In the genomic region with DNA sequence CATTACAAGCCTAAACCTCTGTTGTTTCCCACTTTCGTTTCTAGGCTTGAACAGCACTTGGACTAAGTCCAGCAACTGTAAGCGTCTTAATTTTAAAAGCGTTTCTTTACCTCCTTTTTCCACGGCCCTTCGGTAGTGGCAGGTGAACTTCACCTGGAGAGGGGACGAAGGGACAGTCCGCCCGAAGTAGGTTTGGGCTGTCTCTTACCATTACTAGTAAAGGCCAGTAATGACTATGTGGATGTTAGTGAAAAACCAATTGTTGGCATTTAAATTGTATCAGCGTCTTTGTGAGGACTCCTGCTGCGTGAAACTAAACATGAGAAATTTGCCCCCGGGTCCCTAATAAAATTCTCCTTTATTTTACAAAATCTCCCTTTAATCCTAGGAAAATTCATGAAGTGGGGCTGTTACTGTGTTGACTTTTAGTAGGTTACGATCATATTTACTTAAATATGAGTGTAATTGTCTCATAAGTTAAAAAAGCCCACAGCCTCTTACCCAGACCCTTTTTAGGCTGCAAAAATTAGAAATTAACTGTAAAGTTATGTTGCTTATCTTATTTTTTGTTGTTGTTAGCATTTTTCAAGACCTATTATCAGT, we compare ENCODE assay signal across 8 cellular contexts. TPM values are rescaled to one million over a fixed set of nuclear protein-coding genes. Genes with fewer than 3 reads are reported as not detected.
DNase-seq lines count a peak whose midpoint lies in the region; ATAC-seq and TF ChIP-seq lines count a peak whose summit lies in the region.

No MANE protein-coding gene starts in this region.

- H3K4me1 Mint-ChIP-seq in activated CD8-positive, alpha-beta T cell treated with anti-CD3 and anti-CD28 coated beads, Interleukin-2, amount 10 ng/mL, durations not matched to agents 7 days and 5 days (ENCODE audit: low read depth), result peaks cover 46% of the 10 kb centered on the region

- H3K9me3 ChIP-seq in HAP-1, result no peaks in the 10 kb centered on the region

- H3K36me3 ChIP-seq in HAP-1 (replicated peaks), result no peaks in the 10 kb centered on the region

- H3K27me3 Mint-ChIP-seq in activated CD8-positive, alpha-beta T cell treated with anti-CD3 and anti-CD28 coated beads, Interleukin-2, amount 10 ng/mL, durations not matched to agents 7 days and 5 days (ENCODE audit: low read depth), result no peaks in the 10 kb centered on the region

- peak; percentile 53 for DNase-seq in ACHN
- DNase-seq in HAP-1 (ENCODE audit: low spot score in 2 of 2), result peak; percentile 27 to 68
- DNase-seq in activated CD8-positive, alpha-beta T cell treated with anti-CD3 and anti-CD28 coated beads, Interleukin-2, amount 10 ng/mL, durations not matched to agents 7 days and 5 days, result no peak
- no peak for DNase-seq in left ventricle myocardium superior
- no peak for DNase-seq in skeletal muscle cell (ENCODE audit: low read depth)
- DNase-seq in GM13976 (ENCODE audit: low spot score), result no peak
- DNase-seq in SW480 (ENCODE audit: low spot score), result no peak

- CTCF ChIA-PET in activated CD8-positive, alpha-beta T cell treated with anti-CD3 and anti-CD28 coated beads, Interleukin-2, amount 10 ng/mL, durations not matched to agents 7 days and 5 days (lab: Charles Lee), result interaction anchor here (1.0 to 5.8 kb wide), 14 partner anchors 12 to 346 kb away, joined by 3 to 53 read pairs (median 10); a partner anchor contains a TSS

- no peak for ATAC-seq in activated CD8-positive, alpha-beta T cell treated with anti-CD3 and anti-CD28 coated beads, Interleukin-2, amount 10 ng/mL, durations not matched to agents 7 days and 5 days
- ATAC-seq in left ventricle myocardium superior, result peak; percentile 0
- ATAC-seq in GM21786 (IDR thresholded peaks at IDR 0.05; ENCODE audit: unreplicated experiment), result no peak

- peaks cover 29% of the 10 kb centered on the region for H3K4me1 ChIP-seq in HAP-1

- H3K36me3 Mint-ChIP-seq in activated CD8-positive, alpha-beta T cell treated with anti-CD3 and anti-CD28 coated beads, Interleukin-2, amount 10 ng/mL, durations not matched to agents 7 days and 5 days (ENCODE audit: low read depth), result peaks cover 33% of the 10 kb centered on the region

- TF ChIP-seq CTCF in GM13976 (IDR thresholded peaks at IDR 0.05; ENCODE audit: borderline replicate concordance, control extremely low read depth, extremely low read depth, insufficient read depth, missing control alignments), result no peak

- H3K27ac Mint-ChIP-seq in activated CD8-positive, alpha-beta T cell treated with anti-CD3 and anti-CD28 coated beads, Interleukin-2, amount 10 ng/mL, durations not matched to agents 7 days and 5 days, result peak overlapping the region; percentile 89

- peak overlapping the region; percentile 94 for H3K4me3 Mint-ChIP-seq in activated CD8-positive, alpha-beta T cell treated with anti-CD3 and anti-CD28 coated beads, Interleukin-2, amount 10 ng/mL, durations not matched to agents 7 days and 5 days

- in situ Hi-C loops in ACHN (cut with HindIII; ENCODE audit: low pct_ligation_motif_present, low pct_unique_long_range_greater_than_20kb, low sequenced_read_pairs), result no loop called here
- in situ Hi-C loops in HAP-1 (cut with MboI; ENCODE audit: low sequenced_read_pairs), result loop anchor here (10.0 kb wide), 1 partner anchor 109 kb away; no protein-coding TSS in a partner anchor
- in situ Hi-C loops in GM13976 (cut with MboI; ENCODE audit: low sequenced_read_pairs, unreplicated experiment), result no loop called here

- POLR2A ChIA-PET in activated CD8-positive, alpha-beta T cell treated with anti-CD3 and anti-CD28 coated beads, Interleukin-2, amount 10 ng/mL, durations not matched to agents 7 days and 5 days (lab: Charles Lee), result interaction anchor here (1.0 to 2.4 kb wide), 6 partner anchors 48 to 107 kb away, joined by 3 to 27 read pairs (median 4); no protein-coding TSS in a partner anchor

- H3K27me3 ChIP-seq in HAP-1 (ENCODE audit: low read depth), result no peaks in the 10 kb centered on the region

- H3K9me3 Mint-ChIP-seq in activated CD8-positive, alpha-beta T cell treated with anti-CD3 and anti-CD28 coated beads, Interleukin-2, amount 10 ng/mL, durations not matched to agents 7 days and 5 days (ENCODE audit: insufficient read depth), result no peaks in the 10 kb centered on the region

- H3K4me3 ChIP-seq in HAP-1 (peak overlapping the region; percentile 79), skeletal muscle cell (ENCODE audit: low read depth, low read length) (peak overlapping the region; percentile 85)

- intact Hi-C loops in left ventricle myocardium superior (cut with micrococcal nuclease), result loop anchor here (10.0 kb wide), 1 partner anchor 119 kb away; no protein-coding TSS in a partner anchor

RNA-seq across cellular contexts. Expression of a gene that starts 1.0 kb away (rescaled TPM):
- 100 to 1,000 TPM; 243 to 244 TPM for total RNA-seq in activated CD8-positive, alpha-beta T cell treated with anti-CD3 and anti-CD28 coated beads, Interleukin-2, amount 10 ng/mL, durations not matched to agents 7 days and 5 days
- 519 TPM for total RNA-seq in left ventricle myocardium superior

Comparison
In these comparisons a context has a peak if more than half of its experiments do, and no peak if none do; other contexts are left out.
1. DNase-seq: peak in ACHN (single experiment) and HAP-1 (2 of 2); none in activated CD8-positive, alpha-beta T cell treated with anti-CD3 and anti-CD28 coated beads, Interleukin-2, amount 10 ng/mL, durations not matched to agents 7 days and 5 days (single experiment), left ventricle myocardium superior (single experiment), skeletal muscle cell (single experiment), GM13976 (single experiment) and SW480 (single experiment).